Comparison of ENCODE assay signal across 1 cellular context in genomic region chr1:22747021-22747734, GRCh38.
TF ChIP-seq lines count a peak whose summit lies in the region.

No MANE protein-coding gene starts in this region.

TF ChIP-seq in SK-N-SH, 30 proteins besides CTCF, POLR2A, EP300 and RAD21 (continued from another document):
- TF ChIP-seq GABPA (IDR thresholded peaks at IDR 0.05; ENCODE audit: low read depth) (no peak), USF2 (IDR thresholded peaks at IDR 0.05; ENCODE audit: borderline replicate concordance, low read depth, low read length) (no peak), REST (IDR thresholded peaks at IDR 0.05; ENCODE audit: low read depth, low read length) (0 out of 2 replicates have a peak, but pooled peaks have one; percentile 25), ZBTB33 (IDR thresholded peaks at IDR 0.05; ENCODE audit: borderline replicate concordance, low read depth) (0 out of 2 replicates have a peak, but pooled peaks have one; percentile 58), FOXM1 (IDR thresholded peaks at IDR 0.05; ENCODE audit: low read depth) (no peak), MXI1 (IDR thresholded peaks at IDR 0.05; ENCODE audit: low read depth, low read length) (no peak), NRF1 (IDR thresholded peaks at IDR 0.05; ENCODE audit: low read depth, low read length) (no peak), IRF3 (IDR thresholded peaks at IDR 0.05; ENCODE audit: low read depth, low read length) (no peak), USF1 (IDR thresholded peaks at IDR 0.05; ENCODE audit: borderline replicate concordance, low read depth) (0 out of 2 replicates have a peak, but pooled peaks have one; percentile 24), TEAD4 (IDR thresholded peaks at IDR 0.05; ENCODE audit: borderline replicate concordance, insufficient read depth) (peak; percentile 94), EZH2phosphoT487 (IDR thresholded peaks at IDR 0.05; ENCODE audit: borderline replicate concordance, low read depth) (no peak), ELF1 (IDR thresholded peaks at IDR 0.05) (0 out of 2 replicates have a peak, but pooled peaks have one; percentile 7), RCOR1 (IDR thresholded peaks at IDR 0.05; ENCODE audit: low read length) (no peak), RXRA (IDR thresholded peaks at IDR 0.05; ENCODE audit: borderline replicate concordance, low read depth) (peak; percentile 85; the same call in 1 of the 2 replicates)
